In genomic region chr19:18230941-18231734, GRCh38 we compare ENCODE assay signal across 18 cellular contexts. TPM values are rescaled to one million over a fixed set of nuclear protein-coding genes. Genes with fewer than 3 reads are reported as not detected.
DNase-seq lines count a peak whose midpoint lies in the region; ATAC-seq and TF ChIP-seq lines count a peak whose summit lies in the region.
"Had no signal": no experiment of that assay in that cellular context is flagged by ENCODE, and none has a peak within 500 bp of the region (broad histone marks: within the 10 kb centered on the region; RNA-seq: fewer than 3 reads in every experiment).

No MANE protein-coding gene starts in this region.

- H3K9me3 Mint-ChIP-seq in stimulated activated naive B cell treated with anti-CD40 and anti-IgM and Interleukin-4, amounts not matched to agents 10 μg/mL and 1 μg/mL and 100 μg/mL, for 72 hours: peaks cover 6 to 8% of the 10 kb centered on the region in 2 donors
- peaks cover 6% of the 10 kb centered on the region for H3K9me3 Mint-ChIP-seq in mesothelial cell of epicardium
- H3K9me3 Mint-ChIP-seq: activated naive CD4-positive, alpha-beta T cell treated with anti-CD3 and anti-CD28 coated beads, Interleukin-2, amount 50 U/mL, for 24 hours; neural crest cell had no signal

- peaks cover 70 to 83% of the 10 kb centered on the region in 2 donors for H3K27me3 Mint-ChIP-seq in stimulated activated naive B cell treated with anti-CD40 and anti-IgM and Interleukin-4, amounts not matched to agents 10 μg/mL and 1 μg/mL and 100 μg/mL, for 72 hours
- H3K27me3 Mint-ChIP-seq in mesothelial cell of epicardium (ENCODE audit: low read depth): peaks cover 71% of the 10 kb centered on the region

- TF ChIP-seq CTCF in choroid plexus epithelial cell (conservative IDR thresholded peaks at IDR 0.05; ENCODE audit: low read depth, low read length) (no peak), mesothelial cell of epicardium (IDR thresholded peaks at IDR 0.05; ENCODE audit: unreplicated experiment) (no peak)

- H3K27ac Mint-ChIP-seq in stimulated activated naive B cell treated with anti-CD40 and anti-IgM and Interleukin-4, amounts not matched to agents 10 μg/mL and 1 μg/mL and 100 μg/mL, for 72 hours: peak overlapping the region; percentile 32
- H3K27ac Mint-ChIP-seq in mesothelial cell of epicardium: no peak overlapping the region
- H3K27ac Mint-ChIP-seq: activated naive CD4-positive, alpha-beta T cell treated with anti-CD3 and anti-CD28 coated beads, Interleukin-2, amount 50 U/mL, for 24 hours; effector memory CD8-positive, alpha-beta T cell had no signal

- H3K4me3 Mint-ChIP-seq in stimulated activated naive B cell treated with anti-CD40 and anti-IgM and Interleukin-4, amounts not matched to agents 10 μg/mL and 1 μg/mL and 100 μg/mL, for 72 hours: no peak overlapping the region
- H3K4me3 Mint-ChIP-seq in mesothelial cell of epicardium: no peak overlapping the region
- H3K4me3 Mint-ChIP-seq: activated naive CD4-positive, alpha-beta T cell treated with anti-CD3 and anti-CD28 coated beads, Interleukin-2, amount 50 U/mL, for 24 hours; effector memory CD8-positive, alpha-beta T cell; neural crest cell had no signal

- H3K4me1 Mint-ChIP-seq in stimulated activated naive B cell treated with anti-CD40 and anti-IgM and Interleukin-4, amounts not matched to agents 10 μg/mL and 1 μg/mL and 100 μg/mL, for 72 hours: peaks cover 37 to 51% of the 10 kb centered on the region in 2 donors
- H3K4me1 Mint-ChIP-seq in mesothelial cell of epicardium: peaks cover 7% of the 10 kb centered on the region

- DNase-seq in stimulated activated CD4-positive, alpha-beta T cell treated with anti-CD3 and anti-CD28 coated beads, Interleukin-15, amount 100 ng/mL, for 24 hours: peak; percentile 14
- no peak for DNase-seq in stimulated activated CD4-positive, alpha-beta T cell treated with anti-CD3 and anti-CD28 coated beads, Interleukin-12 subunit alpha, Interleukin-12 subunit beta, amount 100 ng/mL, for 4 hours
- DNase-seq in NCI-H226 (peak; percentile 43), choroid plexus epithelial cell (ENCODE audit: low read depth) (peak; percentile 53), NCI-H748 treated with DMSO at 0.1 percent for 48 hours (lab: John Stamatoyannopoulos, UW) (no peak), mesothelial cell of epicardium (ENCODE audit: low spot score in 2 of 2, unreplicated experiment in 2 of 2) (no peak)
- DNase-seq in stimulated activated naive B cell treated with anti-CD40 and anti-IgM and Interleukin-4, amounts not matched to agents 10 μg/mL and 1 μg/mL and 100 μg/mL, for 72 hours: no peak
- DNase-seq in activated effector memory CD4-positive, alpha-beta T cell treated with anti-CD3 and anti-CD28 coated beads, Interleukin-2, amount 50 U/mL, for 16 hours: no peak
- DNase-seq: activated CD8-positive, alpha-beta memory T cell treated with anti-CD3 and anti-CD28 coated beads, Interleukin-2, amount 50 U/mL, for 48 hours; effector memory CD8-positive, alpha-beta T cell; KG1; stimulated activated CD4-positive, alpha-beta T cell treated with anti-CD3 and anti-CD28 coated beads, Interleukin-1b, Interleukin-23, amount 100 ng/mL, for 48 hours; thyroid gland had no signal

- H3K36me3 Mint-ChIP-seq in stimulated activated naive B cell treated with anti-CD40 and anti-IgM and Interleukin-4, amounts not matched to agents 10 μg/mL and 1 μg/mL and 100 μg/mL, for 72 hours: peaks cover 3% of the 10 kb centered on the region in 2 donors
- no peaks in the 10 kb centered on the region for H3K36me3 Mint-ChIP-seq in mesothelial cell of epicardium

- no peak overlapping the region for H3K4me3 ChIP-seq in choroid plexus epithelial cell (ENCODE audit: low read depth, low read length)
- H3K4me3 ChIP-seq: lung, right atrium auricular region, thyroid gland had no signal

- peak; percentile 55 to 68 for ATAC-seq in stimulated activated naive B cell treated with anti-CD40 and anti-IgM and Interleukin-4, amounts not matched to agents 10 μg/mL and 1 μg/mL and 100 μg/mL, for 72 hours (replicated peaks)
- ATAC-seq: effector memory CD8-positive, alpha-beta T cell had no signal

RNA-seq across cellular contexts. Expression of gene PDE4C, which starts 4.9 kb away (rescaled TPM):
- total RNA-seq in mesothelial cell of epicardium: 0.70 to 1.4 TPM (median 0.93 TPM) in 3 replicates

RNA-seq across cellular contexts. Expression of gene RAB3A, which starts 27.3 kb away (rescaled TPM):
- 5.9 to 6.7 TPM (median 6.4 TPM) in 3 replicates for total RNA-seq in mesothelial cell of epicardium

RNA-seq across cellular contexts. Expression of gene MPV17L2, which starts 38.1 kb away (rescaled TPM):
- total RNA-seq in mesothelial cell of epicardium: 7.7 to 9.5 TPM (median 8.2 TPM) in 3 replicates

RNA-seq across cellular contexts. Expression of gene IQCN, which starts 43.1 kb away (rescaled TPM):
- total RNA-seq in mesothelial cell of epicardium: 14.8 to 17.1 TPM (median 16.8 TPM) in 3 replicates
- total RNA-seq: bronchial epithelial cell had no signal

RNA-seq across cellular contexts. Expression of gene JUND, which starts 50.3 kb away (rescaled TPM):
- total RNA-seq in mesothelial cell of epicardium: 274 to 284 TPM (median 276 TPM) in 3 replicates

Comparison
In these comparisons a context has a peak if more than half of its experiments do, and no peak if none do; other contexts are left out.
1. DNase-seq: peak in stimulated activated CD4-positive, alpha-beta T cell treated with anti-CD3 and anti-CD28 coated beads, Interleukin-15, amount 100 ng/mL, for 24 hours (single experiment), NCI-H226 (single experiment) and choroid plexus epithelial cell (single experiment); none in stimulated activated CD4-positive, alpha-beta T cell treated with anti-CD3 and anti-CD28 coated beads, Interleukin-12 subunit alpha, Interleukin-12 subunit beta, amount 100 ng/mL, for 4 hours (single experiment), stimulated activated naive B cell treated with anti-CD40 and anti-IgM and Interleukin-4, amounts not matched to agents 10 μg/mL and 1 μg/mL and 100 μg/mL, for 72 hours (single experiment), NCI-H748 treated with DMSO at 0.1 percent for 48 hours (single experiment), mesothelial cell of epicardium (0 of 2) and activated effector memory CD4-positive, alpha-beta T cell treated with anti-CD3 and anti-CD28 coated beads, Interleukin-2, amount 50 U/mL, for 16 hours (single experiment).